Comparison of ENCODE assay signal across 2 cellular contexts in genomic region chr1:208127284-208127683, GRCh38.
TF ChIP-seq lines count a peak whose summit lies in the region.

No MANE protein-coding gene starts in this region.

TF ChIP-seq in GM23338, 12 proteins besides CTCF, POLR2A, EP300 and RAD21 (continued from another document):
- TF ChIP-seq ZNF462 (CRISPR knock-in tag; IDR thresholded peaks at IDR 0.05): no peak
TF ChIP-seq in GM23338: peak in this region for 0.

TF ChIP-seq in WTC11, 78 proteins besides CTCF, POLR2A, EP300 and RAD21 (continued from another document):
- TF ChIP-seq ETV6 (CRISPR knock-in tag; IDR thresholded peaks at IDR 0.05) (no peak), HMGA2 (CRISPR knock-in tag; IDR thresholded peaks at IDR 0.05) (no peak), NFE2L1 (CRISPR knock-in tag; IDR thresholded peaks at IDR 0.05) (no peak), NFYB (CRISPR knock-in tag; conservative IDR thresholded peaks at IDR 0.05; ENCODE audit: low read depth) (no peak)
